In the genomic region with DNA sequence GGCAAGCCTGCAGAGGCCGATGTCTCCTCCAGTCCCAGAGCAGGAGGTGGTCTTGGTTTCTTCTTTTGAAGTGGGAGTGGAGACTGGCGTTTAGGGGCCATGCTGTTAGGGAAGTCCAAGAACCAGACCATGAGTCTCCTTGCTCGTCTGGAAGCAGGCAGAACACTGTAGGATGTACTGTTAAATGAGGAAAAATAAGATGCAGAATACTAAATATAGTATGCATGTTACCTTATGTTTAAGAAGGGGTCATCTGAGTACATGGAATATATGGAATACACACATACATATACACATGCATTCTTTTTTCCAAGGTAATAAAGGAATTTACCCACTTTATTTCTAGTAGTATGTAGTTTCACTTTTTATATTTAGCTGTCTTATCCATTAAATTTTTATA, we compare ENCODE assay signal across 25 cellular contexts. TPM values are rescaled to one million over a fixed set of nuclear protein-coding genes. Genes with fewer than 3 reads are reported as not detected.
"Had no signal": no experiment of that assay in that cellular context is flagged by ENCODE, and none has a peak within 500 bp of the region (broad histone marks: within the 10 kb centered on the region; RNA-seq: fewer than 3 reads in every experiment).

A gene with protein sequence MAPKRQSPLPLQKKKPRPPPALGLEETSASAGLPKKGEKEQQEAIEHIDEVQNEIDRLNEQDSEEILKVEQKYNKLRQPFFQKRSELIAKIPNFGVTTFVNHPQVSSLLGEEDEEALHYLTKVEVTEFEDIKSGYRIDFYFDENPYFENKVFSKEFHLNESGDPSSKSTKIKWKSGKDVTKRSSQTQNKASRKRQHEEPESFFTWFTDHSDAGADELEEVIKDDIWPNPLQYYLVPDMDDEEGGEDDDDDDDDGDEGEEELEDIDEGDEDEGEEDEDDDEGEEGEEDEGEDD (minus strand): TSS at position 101 of the 400 bp plus-strand sequence. CDS start 0 bp downstream, at position 101.

- H3K9me2 ChIP-seq: SK-N-SH had no signal

- H3K4me2 ChIP-seq: SK-N-SH had no signal

- ATAC-seq: Panc1 had no signal

- DNase-seq: Karpas-422, KG1, MM.1S, MV-4-11, NCI-H1048, NCI-H1105, NCI-H1417, NCI-H1436 treated with DMSO at 0.1 percent for 48 hours, NCI-H1694, NCI-H187 treated with DMSO at 0.1 percent for 48 hours, NCI-H2029 treated with DMSO at 0.1 percent for 48 hours, NCI-H2107, NCI-H226, NCI-H446, NCI-H510A, NCI-H524 treated with DMSO at 0.1 percent for 48 hours, NCI-H69, NCI-H774, SHP77, SK-N-SH, SW 1271 had no signal

- H3K9me3 ChIP-seq: SK-N-SH had no signal

- H3K9ac ChIP-seq: SK-N-SH had no signal

- H3K27ac ChIP-seq: RWPE1 had no signal

RNA-seq across cellular contexts. Expression of the gene that starts here (rescaled TPM):
- total RNA-seq: M059J, SK-MEL-5 had no signal
- polyA plus RNA-seq: SK-N-SH had no signal
